8 cellular contexts compared by ENCODE assay signal in the genomic region with DNA sequence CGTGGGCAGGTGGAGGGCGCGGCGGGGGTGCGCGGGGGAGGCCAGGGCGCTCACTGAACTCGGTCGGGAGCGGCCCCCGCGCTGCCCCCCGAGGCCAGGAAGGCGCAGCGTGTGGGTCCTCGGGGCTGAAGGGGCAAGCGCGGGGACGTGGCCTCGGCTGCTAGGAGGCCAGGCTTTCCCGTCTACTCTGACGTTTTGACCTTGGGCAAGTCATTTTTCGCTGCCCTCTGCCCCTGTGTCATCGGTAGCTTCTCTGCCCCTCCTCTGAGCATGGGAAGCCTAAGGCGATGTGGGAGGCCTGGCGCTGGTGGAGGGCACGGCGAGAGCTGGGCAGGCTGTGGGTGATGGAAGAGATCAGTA. TPM values are rescaled to one million over a fixed set of nuclear protein-coding genes. Genes with fewer than 3 reads are reported as not detected.
DNase-seq lines count a peak whose midpoint lies in the region; ATAC-seq and TF ChIP-seq lines count a peak whose summit lies in the region.

No MANE protein-coding gene starts in this region.

- peaks cover 32% of the 10 kb centered on the region for H3F3A ChIP-seq in MM.1S (ENCODE audit: insufficient read depth, low read length)

- H3K4me1 ChIP-seq in MM.1S (ENCODE audit: low read length), result peaks cover 55% of the 10 kb centered on the region
- peaks cover 2 to 25% of the 10 kb centered on the region in 2 donors for H3K4me1 ChIP-seq in ascending aorta

- peak overlapping the region; percentile 82 for H3K9ac ChIP-seq in MM.1S (ENCODE audit: low read length)

- H3K4me2 ChIP-seq in MM.1S (ENCODE audit: low read depth, low read length), result peak overlapping the region; percentile 98

- H3K27ac ChIP-seq in MM.1S (ENCODE audit: low read length), result peak overlapping the region; percentile 55
- peak overlapping the region; percentile 75 to 85 for H3K27ac ChIP-seq in ascending aorta

- H3K79me2 ChIP-seq in MM.1S (ENCODE audit: low read length), result peaks cover 75% of the 10 kb centered on the region

- H3K9me3 ChIP-seq in MM.1S (replicated peaks; ENCODE audit: insufficient read depth, low read length) (no peaks in the 10 kb centered on the region), ascending aorta (no peaks in the 10 kb centered on the region)

- H2AFZ ChIP-seq in MM.1S (ENCODE audit: low read length), result no peak overlapping the region

- H3K4me3 ChIP-seq in MM.1S (ENCODE audit: low read length) (peak overlapping the region; percentile 79), ascending aorta (peak overlapping the region; percentile 80 to 83), kidney epithelial cell (ENCODE audit: low read depth, low read length) (peak overlapping the region; percentile 77)

- H3K9me2 ChIP-seq in MM.1S (replicated peaks; ENCODE audit: insufficient read depth, low read length), result no peaks in the 10 kb centered on the region

- H4K20me1 ChIP-seq in MM.1S (ENCODE audit: insufficient read depth, low read length), result no peaks in the 10 kb centered on the region

- TF ChIP-seq CTCF in MM.1S (IDR thresholded peaks at IDR 0.05; ENCODE audit: low read length) (no peak), ascending aorta (IDR thresholded peaks at IDR 0.05) (no peak), kidney epithelial cell (IDR thresholded peaks at IDR 0.05; ENCODE audit: insufficient read depth, low read length, poor library complexity, severe bottlenecking) (no peak)

- peak; percentile 3 for ATAC-seq in GM21825 (IDR thresholded peaks at IDR 0.05; ENCODE audit: unreplicated experiment)

- peak; percentile 29 for DNase-seq in Daoy (ENCODE audit: low read depth)
- DNase-seq in MM.1S, result peak; percentile 27
- peak in 1 of 2 donors; percentile 66 for DNase-seq in ascending aorta (ENCODE audit: low spot score in 2 of 2)
- DNase-seq in kidney epithelial cell (ENCODE audit: low read depth), result no peak
- DNase-seq in stimulated activated CD8-positive, alpha-beta memory T cell treated with anti-CD3 and anti-CD28 coated beads, Interleukin-4, amount 100 ng/mL, for 48 hours, result peak; percentile 53
- DNase-seq in hippocampal formation (lab: John Stamatoyannopoulos, UW), result no peak
- DNase-seq in NCI-H1105 treated with DMSO at 0.1 percent for 48 hours (lab: John Stamatoyannopoulos, UW), result no peak

- intact Hi-C loops in ascending aorta (cut with DNase I), result loop anchor here (1.0 to 2.0 kb wide), 2 partner anchors 54 to 198 kb away; no protein-coding TSS in a partner anchor

- H3K27me3 ChIP-seq in MM.1S (replicated peaks; ENCODE audit: insufficient read depth, low read length) (no peaks in the 10 kb centered on the region), ascending aorta (no peaks in the 10 kb centered on the region), kidney epithelial cell (ENCODE audit: control insufficient read depth, insufficient read depth, low read length) (no peaks in the 10 kb centered on the region)

- H3K36me3 ChIP-seq in MM.1S (replicated peaks; ENCODE audit: insufficient read depth, low read length) (peaks cover 8% of the 10 kb centered on the region; the same call in 1 of the 2 replicates), ascending aorta (peaks cover 18% of the 10 kb centered on the region in 2 donors), kidney epithelial cell (ENCODE audit: control insufficient read depth, insufficient read depth, low read length) (no peaks in the 10 kb centered on the region)

RNA-seq across cellular contexts. Expression of gene FBH1, which starts 0.5 kb away (rescaled TPM):
- total RNA-seq in Daoy (2014; rRNA removed; shearing (Covaris generic)), result 35.3 and 41.3 TPM in 2 replicates
- 43.0 TPM for total RNA-seq in ascending aorta
- total RNA-seq in kidney epithelial cell, result 54.9 and 65.8 TPM in 2 replicates

RNA-seq across cellular contexts. Expression of gene ANKRD16, which starts 0.8 kb away (rescaled TPM):
- 3.5 and 7.9 TPM in 2 replicates for total RNA-seq in Daoy (2014; rRNA removed; shearing (Covaris generic))
- total RNA-seq in ascending aorta (10.4 TPM), kidney epithelial cell (7.0 and 7.9 TPM in 2 replicates)

Comparison
In these comparisons a context has a peak if more than half of its experiments do, and no peak if none do; other contexts are left out.
1. DNase-seq: peak in Daoy (single experiment), MM.1S (single experiment) and stimulated activated CD8-positive, alpha-beta memory T cell treated with anti-CD3 and anti-CD28 coated beads, Interleukin-4, amount 100 ng/mL, for 48 hours (single experiment); none in kidney epithelial cell (single experiment), hippocampal formation (0 of 2) and NCI-H1105 treated with DMSO at 0.1 percent for 48 hours (single experiment).
2. Peak in every context shown above with its lines, with median percentiles within 50 percentile points of each other: H3K4me3 ChIP-seq.